Comparison of ENCODE assay signal across 1 cellular context in the genomic region with DNA sequence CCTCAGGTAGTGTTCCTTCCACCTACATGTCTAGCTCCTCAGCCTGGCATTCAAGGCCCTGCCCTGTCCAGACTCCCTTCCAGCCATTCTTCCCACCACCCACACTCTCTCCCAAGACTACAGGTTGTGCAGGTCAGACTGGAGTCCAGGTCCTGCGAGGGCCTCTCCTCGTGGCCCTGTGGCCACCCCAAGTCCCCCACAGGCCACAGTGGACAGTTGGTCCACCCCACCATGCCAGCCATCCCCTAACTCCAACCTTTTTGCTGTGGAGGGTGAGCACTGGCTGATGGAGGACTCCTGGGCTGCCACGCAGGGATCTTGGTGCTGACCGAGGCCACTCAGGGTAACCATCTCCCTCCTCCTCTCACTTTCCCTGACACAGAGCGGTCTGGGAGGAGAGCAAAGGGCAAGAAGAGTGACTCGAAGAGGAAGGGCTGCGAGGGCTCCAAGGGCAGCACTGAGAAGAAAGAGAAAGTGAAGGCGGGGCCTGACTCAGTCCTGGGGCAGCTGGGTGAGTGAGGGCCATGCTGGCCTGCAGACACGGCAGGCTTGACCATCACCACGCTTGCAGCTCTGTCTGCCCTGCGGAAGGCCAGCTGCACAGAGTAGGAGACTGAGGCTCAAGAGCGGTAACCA.
TF ChIP-seq lines count a peak whose summit lies in the region.

No MANE protein-coding gene starts in this region.

TF ChIP-seq in GM23338, 12 proteins besides CTCF, POLR2A, EP300 and RAD21 (continued from another document):
- TF ChIP-seq REST (IDR thresholded peaks at IDR 0.05; ENCODE audit: unreplicated experiment) (no peak), EZH2 (IDR thresholded peaks at IDR 0.05; ENCODE audit: low read depth, unreplicated experiment) (no peak), NANOG (IDR thresholded peaks at IDR 0.05; ENCODE audit: borderline replicate concordance) (no peak), JUNB (IDR thresholded peaks at IDR 0.05; ENCODE audit: unreplicated experiment) (no peak), ZNF462 (CRISPR knock-in tag; IDR thresholded peaks at IDR 0.05) (no peak)
